Comparison of ENCODE assay signal across 19 cellular contexts in genomic region chr4:94974773-94975172, GRCh38.
DNase-seq lines count a peak whose midpoint lies in the region; ATAC-seq and TF ChIP-seq lines count a peak whose summit lies in the region.
"Had no signal": no experiment of that assay in that cellular context is flagged by ENCODE, and none has a peak within 500 bp of the region (broad histone marks: within the 10 kb centered on the region; RNA-seq: fewer than 3 reads in every experiment).

No MANE protein-coding gene starts in this region.

- H3K9me3 Mint-ChIP-seq in effector memory CD8-positive, alpha-beta T cell: peaks cover 2 to 6% of the 10 kb centered on the region in 2 donors
- H3K9me3 Mint-ChIP-seq: CD4-positive, alpha-beta memory T cell had no signal

- no peak for TF ChIP-seq POLR2A in GM18505 (IDR thresholded peaks at IDR 0.05; ENCODE audit: borderline replicate concordance, extremely low read depth, insufficient read depth, insufficient read length)

- H3K4me3 ChIP-seq in fibroblast of the aortic adventitia (ENCODE audit: low read depth, low read length) (peak overlapping the region; percentile 32), BE2C (ENCODE audit: low read depth, low read length) (no peak overlapping the region)
- H3K4me3 ChIP-seq: gastroesophageal sphincter, GM12878, right lobe of liver, thyroid gland had no signal

- H3K27me3 Mint-ChIP-seq in effector memory CD8-positive, alpha-beta T cell: no peaks in the 10 kb centered on the region

- peaks cover 26% of the 10 kb centered on the region for H3K4me1 ChIP-seq in BE2C
- H3K4me1 ChIP-seq: gastroesophageal sphincter, right lobe of liver, thyroid gland had no signal

- H3K4me3 Mint-ChIP-seq in effector memory CD8-positive, alpha-beta T cell: no peak overlapping the region
- H3K4me3 Mint-ChIP-seq: CD4-positive, alpha-beta memory T cell had no signal

- no peaks in the 10 kb centered on the region; the same call in 1 of the 2 replicates for H3K9me3 ChIP-seq in BE2C
- H3K9me3 ChIP-seq: gastroesophageal sphincter, right lobe of liver, thyroid gland had no signal

- no peaks in the 10 kb centered on the region for H3K4me1 Mint-ChIP-seq in effector memory CD8-positive, alpha-beta T cell (ENCODE audit: low read depth in 2 of 2)
- H3K4me1 Mint-ChIP-seq: CD4-positive, alpha-beta memory T cell had no signal

- peak; percentile 11 for DNase-seq in DMS53 (lab: John Stamatoyannopoulos, UW)
- DNase-seq in DMS53 treated with DMSO at 0.1 percent for 48 hours (lab: John Stamatoyannopoulos, UW; ENCODE audit: unreplicated experiment): no peak
- peak; percentile 82 for DNase-seq in astrocyte of the hippocampus (ENCODE audit: low read depth, low spot score)
- DNase-seq in fibroblast of the aortic adventitia (ENCODE audit: low read depth): peak; percentile 68
- DNase-seq in effector memory CD8-positive, alpha-beta T cell: no peak
- DNase-seq in BE2C: no peak
- DNase-seq in left colon: no peak
- DNase-seq: activated CD4-positive, CD25-positive, alpha-beta regulatory T cell treated with anti-CD3 and anti-CD28 coated beads, Interleukin-2, amount 50 U/mL, for 72 hours; activated naive CD4-positive, alpha-beta T cell; CD4-positive, alpha-beta memory T cell; effector memory CD4-positive, alpha-beta T cell; mesendoderm; NCI-H2107; right lobe of liver; Right ventricle myocardium superior; thyroid gland had no signal

- H3K27me3 ChIP-seq in BE2C: no peaks in the 10 kb centered on the region
- H3K27me3 ChIP-seq: gastroesophageal sphincter, right lobe of liver, thyroid gland had no signal

- H3K36me3 Mint-ChIP-seq in effector memory CD8-positive, alpha-beta T cell (ENCODE audit: insufficient read depth): peaks cover 4% of the 10 kb centered on the region
- H3K36me3 Mint-ChIP-seq: CD4-positive, alpha-beta memory T cell had no signal

- ATAC-seq in GM18505 (IDR thresholded peaks at IDR 0.05; ENCODE audit: unreplicated experiment) (no peak), left colon (no peak)
- ATAC-seq in effector memory CD8-positive, alpha-beta T cell (replicated peaks): no peak
- ATAC-seq: gastroesophageal sphincter, GM12878, right lobe of liver had no signal

- intact Hi-C loops in left colon (cut with DNase I, micrococcal nuclease): no loop called here

- no peak for TF ChIP-seq CTCF in fibroblast of the aortic adventitia (IDR thresholded peaks at IDR 0.05; ENCODE audit: insufficient read depth, low read length)
- no peak for TF ChIP-seq CTCF in BE2C (IDR thresholded peaks at IDR 0.05; ENCODE audit: low read depth, low read length)

- H3K36me3 ChIP-seq in BE2C: peaks cover 5% of the 10 kb centered on the region
- H3K36me3 ChIP-seq: gastroesophageal sphincter, right lobe of liver, thyroid gland had no signal

- no peak overlapping the region for H3K27ac Mint-ChIP-seq in effector memory CD8-positive, alpha-beta T cell

Comparison
In these comparisons a context has a peak if more than half of its experiments do, and no peak if none do; other contexts are left out.
1. DNase-seq: peak in DMS53 (single experiment), astrocyte of the hippocampus (single experiment) and fibroblast of the aortic adventitia (single experiment); none in DMS53 treated with DMSO at 0.1 percent for 48 hours (single experiment), effector memory CD8-positive, alpha-beta T cell (0 of 3), BE2C (single experiment) and left colon (0 of 2).